1 cellular context compared by ENCODE assay signal in the genomic region with DNA sequence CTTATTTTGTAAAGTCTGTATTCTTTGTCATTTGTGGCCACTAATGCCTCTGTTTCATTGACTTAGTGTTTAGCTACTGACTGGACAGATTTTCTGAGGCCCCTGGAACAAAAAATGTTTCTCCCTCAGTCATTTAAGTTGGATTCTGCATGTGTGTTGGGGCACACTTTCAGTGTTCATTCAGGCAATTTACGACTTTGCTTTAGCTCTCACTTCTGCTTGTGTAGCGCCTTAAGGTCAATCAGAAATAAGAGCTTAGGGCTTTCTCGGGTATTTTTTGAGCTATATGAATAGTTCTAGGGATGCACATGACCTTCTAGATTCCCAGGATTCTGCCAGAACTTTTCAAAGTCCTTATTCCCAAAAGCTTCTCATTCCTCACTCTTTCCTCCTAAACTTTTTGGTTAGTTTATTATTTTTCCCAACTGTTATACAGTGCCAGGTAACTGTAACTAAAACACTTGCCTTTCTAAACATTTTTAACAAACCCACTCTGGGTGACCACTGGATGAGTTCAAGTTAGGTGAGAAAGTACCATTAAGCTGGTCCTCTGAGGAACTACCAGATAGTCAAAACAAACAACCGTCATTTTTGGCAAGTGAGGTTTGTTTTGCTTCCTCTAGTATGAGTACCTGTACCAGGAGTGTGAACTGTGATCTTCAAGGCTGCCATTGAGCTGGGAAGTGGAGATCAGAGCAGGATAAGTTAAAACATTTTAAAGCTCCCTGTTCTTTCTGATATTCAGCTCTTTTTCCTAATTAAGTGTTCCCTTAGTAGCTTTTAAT.
TF ChIP-seq lines count a peak whose summit lies in the region.

No MANE protein-coding gene starts in this region.

TF ChIP-seq in IMR-90, 13 proteins besides CTCF, POLR2A, EP300 and RAD21:
- TF ChIP-seq MXI1 (IDR thresholded peaks at IDR 0.05; ENCODE audit: borderline replicate concordance, low read depth, low read length), result no peak
- no peak for TF ChIP-seq RFX5 (IDR thresholded peaks at IDR 0.05; ENCODE audit: low read depth, low read length)
- TF ChIP-seq ELK1 (IDR thresholded peaks at IDR 0.05; ENCODE audit: borderline replicate concordance, low read depth, low read length), result no peak
- TF ChIP-seq MAZ (IDR thresholded peaks at IDR 0.05; ENCODE audit: borderline replicate concordance, low read depth, low read length), result no peak
- no peak for TF ChIP-seq MAFK (IDR thresholded peaks at IDR 0.05; ENCODE audit: low read depth, low read length)
- no peak for TF ChIP-seq SMC3 (IDR thresholded peaks at IDR 0.05; ENCODE audit: low read depth, low read length)
- no peak for TF ChIP-seq CEBPB (IDR thresholded peaks at IDR 0.05; ENCODE audit: low read depth, low read length)
- no peak for TF ChIP-seq USF2 (IDR thresholded peaks at IDR 0.05; ENCODE audit: low read depth, low read length)
- no peak for TF ChIP-seq RCOR1 (IDR thresholded peaks at IDR 0.05; ENCODE audit: insufficient replicate concordance, low read length)
- no peak for TF ChIP-seq NFE2L2 (IDR thresholded peaks at IDR 0.05; ENCODE audit: low read depth, low read length)
- no peak for TF ChIP-seq FOS (IDR thresholded peaks at IDR 0.05; ENCODE audit: low read depth, low read length)
- no peak for TF ChIP-seq BHLHE40 (IDR thresholded peaks at IDR 0.05; ENCODE audit: low read depth, low read length)
- no peak for TF ChIP-seq CHD1 (IDR thresholded peaks at IDR 0.05; ENCODE audit: low read depth, low read length)
